1 cellular context compared by ENCODE assay signal in the genomic region with DNA sequence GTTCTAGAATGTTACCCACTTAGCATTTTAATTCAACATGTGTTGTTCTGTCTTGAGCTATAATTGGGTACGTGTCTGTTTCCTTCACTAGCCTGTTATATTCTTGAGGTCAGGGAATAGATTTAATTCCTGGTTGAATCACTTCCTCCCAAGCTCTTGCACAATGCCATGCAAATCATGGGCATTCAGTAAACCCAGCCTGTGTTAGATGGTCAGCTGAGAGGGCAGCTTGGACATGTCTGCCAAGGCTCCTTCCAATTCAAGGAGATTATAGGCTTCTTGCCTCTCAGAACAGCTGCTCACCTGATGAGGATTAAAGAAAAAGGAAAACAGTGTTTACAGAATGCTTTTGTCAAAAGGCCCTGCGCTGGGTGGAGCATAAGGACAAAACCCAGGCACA.
TF ChIP-seq lines count a peak whose summit lies in the region.

No MANE protein-coding gene starts in this region.

TF ChIP-seq in H1, 55 proteins besides CTCF, POLR2A, EP300 and RAD21:
- TF ChIP-seq CEBPB (IDR thresholded peaks at IDR 0.05; ENCODE audit: low read depth, low read length), result peak; percentile 49; the same call in 1 of the 2 replicates
- TF ChIP-seq SAP30 (IDR thresholded peaks at IDR 0.05; ENCODE audit: insufficient read depth, insufficient replicate concordance, low read length), result no peak
TF ChIP-seq in H1: peak in this region for 1.
